ENCODE assay signal across 11 cellular contexts in genomic region chr11:3022982-3023381, GRCh38. TPM values are rescaled to one million over a fixed set of nuclear protein-coding genes. Genes with fewer than 3 reads are reported as not detected.
A peak's percentile ranks its signal among the peaks of the same experiment; 100 is the strongest.
DNase-seq lines count a peak whose midpoint lies in the region; ATAC-seq, FAIRE-seq and TF ChIP-seq lines count a peak whose summit lies in the region.
"Had no signal": no experiment of that assay in that cellular context is flagged by ENCODE, and none has a peak within 500 bp of the region (broad histone marks: within the 10 kb centered on the region; RNA-seq: fewer than 3 reads in every experiment).

No MANE protein-coding gene starts in this region.

- no peak for FAIRE-seq in RCC 7860 (lab: Jason Lieb, UNC)

- H3K27ac Mint-ChIP-seq in activated CD8-positive, alpha-beta T cell treated with anti-CD3 and anti-CD28 coated beads for 36 hours: peak overlapping the region; percentile 79

- no peaks in the 10 kb centered on the region for H3K9me3 ChIP-seq in left ventricle myocardium inferior (replicated peaks)

- no peak overlapping the region for H3K4me3 Mint-ChIP-seq in activated CD8-positive, alpha-beta T cell treated with anti-CD3 and anti-CD28 coated beads for 36 hours

- no peaks in the 10 kb centered on the region for H3K9me3 Mint-ChIP-seq in activated CD8-positive, alpha-beta T cell treated with anti-CD3 and anti-CD28 coated beads for 36 hours

- H3K4me3 ChIP-seq in left ventricle myocardium inferior: no peak overlapping the region
- H3K4me3 ChIP-seq in fibroblast of the aortic adventitia (ENCODE audit: low read depth, low read length): no peak overlapping the region

- CTCF ChIA-PET in activated CD8-positive, alpha-beta T cell treated with anti-CD3 and anti-CD28 coated beads for 36 hours (lab: Charles Lee): interaction anchor here (1.3 to 4.9 kb wide), 7 partner anchors 9 to 77 kb away, joined by 3 to 46 read pairs (median 9); partner anchors contain the start of gene CARS1

- H3K36me3 Mint-ChIP-seq in activated CD8-positive, alpha-beta T cell treated with anti-CD3 and anti-CD28 coated beads for 36 hours (ENCODE audit: low read depth): peaks cover 60% of the 10 kb centered on the region

- peaks cover 44% of the 10 kb centered on the region for H3K4me1 Mint-ChIP-seq in activated CD8-positive, alpha-beta T cell treated with anti-CD3 and anti-CD28 coated beads for 36 hours (ENCODE audit: low read depth)

- TF ChIP-seq CTCF in left ventricle myocardium inferior (IDR thresholded peaks at IDR 0.05; ENCODE audit: borderline replicate concordance): no peak
- TF ChIP-seq CTCF in activated CD8-positive, alpha-beta T cell treated with anti-CD3 and anti-CD28 coated beads for 36 hours (IDR thresholded peaks at IDR 0.05): no peak
- TF ChIP-seq CTCF in fibroblast of the aortic adventitia (IDR thresholded peaks at IDR 0.05; ENCODE audit: insufficient read depth, low read length): no peak

- H3K27me3 Mint-ChIP-seq in activated CD8-positive, alpha-beta T cell treated with anti-CD3 and anti-CD28 coated beads for 36 hours: no peaks in the 10 kb centered on the region

- H3K27ac ChIP-seq in left ventricle myocardium inferior (replicated peaks): no peak overlapping the region
- H3K27ac ChIP-seq in substantia nigra (ENCODE audit: low read depth, low read length, poor library complexity, severe bottlenecking): peak overlapping the region; percentile 2

- no peak for ATAC-seq in Right ventricle myocardium superior (ENCODE audit: poor library complexity)
- no peak for ATAC-seq in activated CD8-positive, alpha-beta T cell treated with anti-CD3 and anti-CD28 coated beads for 36 hours

- H3K4me1 ChIP-seq in left ventricle myocardium inferior: peaks cover 8% of the 10 kb centered on the region

- intact Hi-C loops in Right ventricle myocardium superior (cut with DNase I): no loop called here
- intact Hi-C loops in left ventricle myocardium inferior (cut with micrococcal nuclease): no loop called here
- intact Hi-C loops in activated CD8-positive, alpha-beta T cell treated with anti-CD3 and anti-CD28 coated beads for 36 hours (cut with micrococcal nuclease): no loop called here

- H3K36me3 ChIP-seq in left ventricle myocardium inferior: peaks cover 64% of the 10 kb centered on the region

- POLR2A ChIA-PET in activated CD8-positive, alpha-beta T cell treated with anti-CD3 and anti-CD28 coated beads for 36 hours (lab: Charles Lee): interaction anchor here (0.9 to 1.8 kb wide), 2 partner anchors 11 to 13 kb away, joined by 3 to 6 read pairs; no protein-coding TSS in a partner anchor

- H3K27me3 ChIP-seq in left ventricle myocardium inferior (ENCODE audit: low read depth): no peaks in the 10 kb centered on the region

- DNase-seq in Right ventricle myocardium superior (peak; percentile 31), left ventricle myocardium inferior (no peak), fibroblast of the aortic adventitia (ENCODE audit: low read depth) (peak; percentile 85), substantia nigra (lab: John Stamatoyannopoulos, UW) (no peak), NOMO-1 treated with dmso at 0.1 percent for 144 hours (lab: John Stamatoyannopoulos, UW; ENCODE audit: unreplicated experiment) (no peak), NCI-H748 treated with DMSO at 0.1 percent for 48 hours (lab: John Stamatoyannopoulos, UW) (no peak), RCC 7860 (ENCODE audit: low spot score) (no peak)
- DNase-seq in activated CD8-positive, alpha-beta T cell treated with anti-CD3 and anti-CD28 coated beads for 36 hours: no peak
- DNase-seq: islet precursor cell, NCI-H1436, SW 1271 had no signal

RNA-seq across cellular contexts. Expression of gene NAP1L4, which starts 30.9 kb away (rescaled TPM):
- 154 TPM for total RNA-seq in Right ventricle myocardium superior
- total RNA-seq in left ventricle myocardium inferior: 175 TPM
- total RNA-seq in activated CD8-positive, alpha-beta T cell treated with anti-CD3 and anti-CD28 coated beads for 36 hours: 100 to 1,000 TPM; 212 to 223 TPM
- 99.6 and 111 TPM in 2 replicates for total RNA-seq in fibroblast of the aortic adventitia (ENCODE audit: low replicate concordance)

RNA-seq across cellular contexts. Expression of gene CARS1, which starts 34.2 kb away (rescaled TPM):
- total RNA-seq in Right ventricle myocardium superior (12.8 TPM), left ventricle myocardium inferior (14.3 TPM), fibroblast of the aortic adventitia (ENCODE audit: low replicate concordance) (51.6 and 95.8 TPM in 2 replicates)
- total RNA-seq in activated CD8-positive, alpha-beta T cell treated with anti-CD3 and anti-CD28 coated beads for 36 hours: 10 to 100 TPM; 82.7 to 88.2 TPM

Comparison
In these comparisons a context has a peak if more than half of its experiments do, and no peak if none do; other contexts are left out.
1. DNase-seq: peak in Right ventricle myocardium superior (single experiment) and fibroblast of the aortic adventitia (single experiment); none in left ventricle myocardium inferior (single experiment), activated CD8-positive, alpha-beta T cell treated with anti-CD3 and anti-CD28 coated beads for 36 hours (single experiment), substantia nigra (0 of 49), NOMO-1 treated with dmso at 0.1 percent for 144 hours (single experiment), NCI-H748 treated with DMSO at 0.1 percent for 48 hours (single experiment) and RCC 7860 (single experiment).